Comparison of ENCODE assay signal across 1 cellular context in genomic region chr10:90998733-90999511, GRCh38.
TF ChIP-seq lines count a peak whose summit lies in the region.

No MANE protein-coding gene starts in this region.

TF ChIP-seq in GM12878, 131 proteins besides CTCF, POLR2A, EP300 and RAD21 (continued from another document and continues in another):
- TF ChIP-seq BCL3 (IDR thresholded peaks at IDR 0.05; ENCODE audit: borderline replicate concordance, insufficient read depth, low read depth, low read length, poor library complexity, severe bottlenecking): no peak
- 0 out of 2 replicates have a peak, but pooled peaks have one; percentile 73 for TF ChIP-seq MXI1 (IDR thresholded peaks at IDR 0.05; ENCODE audit: low read depth, low read length)
- TF ChIP-seq FOXM1 (IDR thresholded peaks at IDR 0.05; ENCODE audit: low read depth, low read length): no peak
- 0 out of 2 replicates have a peak, but pooled peaks have one; percentile 39 for TF ChIP-seq RCOR1 (conservative IDR thresholded peaks at IDR 0.05; ENCODE audit: low read depth, low read length)
- TF ChIP-seq HDGF (IDR thresholded peaks at IDR 0.05): no peak
- no peak for TF ChIP-seq GABPA (IDR thresholded peaks at IDR 0.05; ENCODE audit: low read depth)
- TF ChIP-seq EED (IDR thresholded peaks at IDR 0.05; ENCODE audit: low read depth): no peak
- 0 out of 2 replicates have a peak, but pooled peaks have one; percentile 2 for TF ChIP-seq ATF7 (IDR thresholded peaks at IDR 0.05; ENCODE audit: low read depth)
- TF ChIP-seq NFXL1 (IDR thresholded peaks at IDR 0.05; ENCODE audit: borderline replicate concordance): no peak
- TF ChIP-seq, protein P1, sequence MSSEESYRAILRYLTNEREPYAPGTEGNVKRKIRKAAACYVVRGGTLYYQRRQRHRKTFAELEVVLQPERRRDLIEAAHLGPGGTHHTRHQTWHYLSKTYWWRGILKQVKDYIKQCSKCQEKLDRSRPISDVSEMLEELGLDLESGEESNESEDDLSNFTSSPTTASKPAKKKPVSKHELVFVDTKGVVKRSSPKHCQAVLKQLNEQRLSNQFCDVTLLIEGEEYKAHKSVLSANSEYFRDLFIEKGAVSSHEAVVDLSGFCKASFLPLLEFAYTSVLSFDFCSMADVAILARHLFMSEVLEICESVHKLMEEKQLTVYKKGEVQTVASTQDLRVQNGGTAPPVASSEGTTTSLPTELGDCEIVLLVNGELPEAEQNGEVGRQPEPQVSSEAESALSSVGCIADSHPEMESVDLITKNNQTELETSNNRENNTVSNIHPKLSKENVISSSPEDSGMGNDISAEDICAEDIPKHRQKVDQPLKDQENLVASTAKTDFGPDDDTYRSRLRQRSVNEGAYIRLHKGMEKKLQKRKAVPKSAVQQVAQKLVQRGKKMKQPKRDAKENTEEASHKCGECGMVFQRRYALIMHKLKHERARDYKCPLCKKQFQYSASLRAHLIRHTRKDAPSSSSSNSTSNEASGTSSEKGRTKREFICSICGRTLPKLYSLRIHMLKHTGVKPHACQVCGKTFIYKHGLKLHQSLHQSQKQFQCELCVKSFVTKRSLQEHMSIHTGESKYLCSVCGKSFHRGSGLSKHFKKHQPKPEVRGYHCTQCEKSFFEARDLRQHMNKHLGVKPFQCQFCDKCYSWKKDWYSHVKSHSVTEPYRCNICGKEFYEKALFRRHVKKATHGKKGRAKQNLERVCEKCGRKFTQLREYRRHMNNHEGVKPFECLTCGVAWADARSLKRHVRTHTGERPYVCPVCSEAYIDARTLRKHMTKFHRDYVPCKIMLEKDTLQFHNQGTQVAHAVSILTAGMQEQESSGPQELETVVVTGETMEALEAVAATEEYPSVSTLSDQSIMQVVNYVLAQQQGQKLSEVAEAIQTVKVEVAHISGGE (CRISPR knock-in tag; IDR thresholded peaks at IDR 0.05): no peak
- TF ChIP-seq HDAC6 (IDR thresholded peaks at IDR 0.05; ENCODE audit: unreplicated experiment): no peak
- no peak for TF ChIP-seq LARP7 (IDR thresholded peaks at IDR 0.05)
- no peak for TF ChIP-seq ESRRA (IDR thresholded peaks at IDR 0.05; ENCODE audit: low read length)
- no peak for TF ChIP-seq NFYA (IDR thresholded peaks at IDR 0.05; ENCODE audit: borderline replicate concordance, low read depth, low read length)
- TF ChIP-seq SREBF2 (IDR thresholded peaks at IDR 0.05; ENCODE audit: low read length): no peak
- TF ChIP-seq BCL11A (IDR thresholded peaks at IDR 0.05; ENCODE audit: low read depth, low read length): peak; percentile 42; the same call in 1 of the 2 replicates
- 0 out of 2 replicates have a peak, but pooled peaks have one; percentile 6 for TF ChIP-seq CHD2 (IDR thresholded peaks at IDR 0.05; ENCODE audit: borderline replicate concordance, low read depth, low read length)
- TF ChIP-seq IKZF2 (IDR thresholded peaks at IDR 0.05): no peak
- 0 out of 2 replicates have a peak, but pooled peaks have one; percentile 19 for TF ChIP-seq CREB1 (IDR thresholded peaks at IDR 0.05; ENCODE audit: low read depth)
- TF ChIP-seq STAT1 (conservative IDR thresholded peaks at IDR 0.05): no peak
- no peak for TF ChIP-seq ATF3 (IDR thresholded peaks at IDR 0.05; ENCODE audit: borderline replicate concordance, extremely low read depth, low read depth, low read length)
- no peak for TF ChIP-seq PKNOX1 (IDR thresholded peaks at IDR 0.05)
- TF ChIP-seq, protein P2, sequence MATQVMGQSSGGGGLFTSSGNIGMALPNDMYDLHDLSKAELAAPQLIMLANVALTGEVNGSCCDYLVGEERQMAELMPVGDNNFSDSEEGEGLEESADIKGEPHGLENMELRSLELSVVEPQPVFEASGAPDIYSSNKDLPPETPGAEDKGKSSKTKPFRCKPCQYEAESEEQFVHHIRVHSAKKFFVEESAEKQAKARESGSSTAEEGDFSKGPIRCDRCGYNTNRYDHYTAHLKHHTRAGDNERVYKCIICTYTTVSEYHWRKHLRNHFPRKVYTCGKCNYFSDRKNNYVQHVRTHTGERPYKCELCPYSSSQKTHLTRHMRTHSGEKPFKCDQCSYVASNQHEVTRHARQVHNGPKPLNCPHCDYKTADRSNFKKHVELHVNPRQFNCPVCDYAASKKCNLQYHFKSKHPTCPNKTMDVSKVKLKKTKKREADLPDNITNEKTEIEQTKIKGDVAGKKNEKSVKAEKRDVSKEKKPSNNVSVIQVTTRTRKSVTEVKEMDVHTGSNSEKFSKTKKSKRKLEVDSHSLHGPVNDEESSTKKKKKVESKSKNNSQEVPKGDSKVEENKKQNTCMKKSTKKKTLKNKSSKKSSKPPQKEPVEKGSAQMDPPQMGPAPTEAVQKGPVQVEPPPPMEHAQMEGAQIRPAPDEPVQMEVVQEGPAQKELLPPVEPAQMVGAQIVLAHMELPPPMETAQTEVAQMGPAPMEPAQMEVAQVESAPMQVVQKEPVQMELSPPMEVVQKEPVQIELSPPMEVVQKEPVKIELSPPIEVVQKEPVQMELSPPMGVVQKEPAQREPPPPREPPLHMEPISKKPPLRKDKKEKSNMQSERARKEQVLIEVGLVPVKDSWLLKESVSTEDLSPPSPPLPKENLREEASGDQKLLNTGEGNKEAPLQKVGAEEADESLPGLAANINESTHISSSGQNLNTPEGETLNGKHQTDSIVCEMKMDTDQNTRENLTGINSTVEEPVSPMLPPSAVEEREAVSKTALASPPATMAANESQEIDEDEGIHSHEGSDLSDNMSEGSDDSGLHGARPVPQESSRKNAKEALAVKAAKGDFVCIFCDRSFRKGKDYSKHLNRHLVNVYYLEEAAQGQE (IDR thresholded peaks at IDR 0.05; ENCODE audit: low read depth, low read length): no peak
- no peak for TF ChIP-seq MYC (IDR thresholded peaks at IDR 0.05; ENCODE audit: insufficient read depth, insufficient read length, insufficient replicate concordance, low read length, severe bottlenecking)
- no peak for TF ChIP-seq BRCA1 (IDR thresholded peaks at IDR 0.05; ENCODE audit: low read depth, low read length)
- TF ChIP-seq MLLT1 (IDR thresholded peaks at IDR 0.05): peak; percentile 94
- no peak for TF ChIP-seq KAT2A (conservative IDR thresholded peaks at IDR 0.05; ENCODE audit: control insufficient read depth, low read depth, low read length)
- no peak for TF ChIP-seq IRF4 (IDR thresholded peaks at IDR 0.05; ENCODE audit: low read depth, low read length)
- TF ChIP-seq ETV6 (conservative IDR thresholded peaks at IDR 0.05 in 1 of 2, IDR thresholded peaks at IDR 0.05 in 1 of 2; ENCODE audit: borderline replicate concordance in 1 of 2, low read depth in 1 of 2): no peak
- no peak for TF ChIP-seq YY1 (IDR thresholded peaks at IDR 0.05; ENCODE audit: low read depth, low read length)
- no peak for TF ChIP-seq YBX1 (IDR thresholded peaks at IDR 0.05)
- TF ChIP-seq HDAC2 (IDR thresholded peaks at IDR 0.05): no peak
- no peak for TF ChIP-seq TCF3 (IDR thresholded peaks at IDR 0.05; ENCODE audit: borderline replicate concordance, insufficient read depth, low read depth, low read length)
- TF ChIP-seq RFX5 (IDR thresholded peaks at IDR 0.05; ENCODE audit: low read depth, low read length): no peak
- TF ChIP-seq, protein P3, sequence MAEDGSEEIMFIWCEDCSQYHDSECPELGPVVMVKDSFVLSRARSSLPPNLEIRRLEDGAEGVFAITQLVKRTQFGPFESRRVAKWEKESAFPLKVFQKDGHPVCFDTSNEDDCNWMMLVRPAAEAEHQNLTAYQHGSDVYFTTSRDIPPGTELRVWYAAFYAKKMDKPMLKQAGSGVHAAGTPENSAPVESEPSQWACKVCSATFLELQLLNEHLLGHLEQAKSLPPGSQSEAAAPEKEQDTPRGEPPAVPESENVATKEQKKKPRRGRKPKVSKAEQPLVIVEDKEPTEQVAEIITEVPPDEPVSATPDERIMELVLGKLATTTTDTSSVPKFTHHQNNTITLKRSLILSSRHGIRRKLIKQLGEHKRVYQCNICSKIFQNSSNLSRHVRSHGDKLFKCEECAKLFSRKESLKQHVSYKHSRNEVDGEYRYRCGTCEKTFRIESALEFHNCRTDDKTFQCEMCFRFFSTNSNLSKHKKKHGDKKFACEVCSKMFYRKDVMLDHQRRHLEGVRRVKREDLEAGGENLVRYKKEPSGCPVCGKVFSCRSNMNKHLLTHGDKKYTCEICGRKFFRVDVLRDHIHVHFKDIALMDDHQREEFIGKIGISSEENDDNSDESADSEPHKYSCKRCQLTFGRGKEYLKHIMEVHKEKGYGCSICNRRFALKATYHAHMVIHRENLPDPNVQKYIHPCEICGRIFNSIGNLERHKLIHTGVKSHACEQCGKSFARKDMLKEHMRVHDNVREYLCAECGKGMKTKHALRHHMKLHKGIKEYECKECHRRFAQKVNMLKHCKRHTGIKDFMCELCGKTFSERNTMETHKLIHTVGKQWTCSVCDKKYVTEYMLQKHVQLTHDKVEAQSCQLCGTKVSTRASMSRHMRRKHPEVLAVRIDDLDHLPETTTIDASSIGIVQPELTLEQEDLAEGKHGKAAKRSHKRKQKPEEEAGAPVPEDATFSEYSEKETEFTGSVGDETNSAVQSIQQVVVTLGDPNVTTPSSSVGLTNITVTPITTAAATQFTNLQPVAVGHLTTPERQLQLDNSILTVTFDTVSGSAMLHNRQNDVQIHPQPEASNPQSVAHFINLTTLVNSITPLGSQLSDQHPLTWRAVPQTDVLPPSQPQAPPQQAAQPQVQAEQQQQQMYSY (CRISPR knock-in tag; IDR thresholded peaks at IDR 0.05): no peak
- peak; percentile 83 for TF ChIP-seq ZNF687 (IDR thresholded peaks at IDR 0.05)
- no peak for TF ChIP-seq KDM1A (IDR thresholded peaks at IDR 0.05; ENCODE audit: borderline replicate concordance)
- TF ChIP-seq ZNF217 (IDR thresholded peaks at IDR 0.05): no peak
- peak; percentile 7; the same call in 1 of the 2 replicates for TF ChIP-seq GATAD2B (conservative IDR thresholded peaks at IDR 0.05; ENCODE audit: low read depth)
- no peak for TF ChIP-seq SMC3 (IDR thresholded peaks at IDR 0.05; ENCODE audit: borderline replicate concordance, low read length)
- no peak for TF ChIP-seq FOXK2 (IDR thresholded peaks at IDR 0.05)
- no peak for TF ChIP-seq ZNF622 (IDR thresholded peaks at IDR 0.05)
- TF ChIP-seq USF1 (IDR thresholded peaks at IDR 0.05; ENCODE audit: borderline replicate concordance, extremely low read length, insufficient read depth, low read depth, low read length): no peak
- TF ChIP-seq PAX8 (IDR thresholded peaks at IDR 0.05): no peak
- no peak for TF ChIP-seq SMAD1 (IDR thresholded peaks at IDR 0.05; ENCODE audit: low read depth, partially characterized antibody)
